21 cellular contexts compared by ENCODE assay signal in the genomic region with DNA sequence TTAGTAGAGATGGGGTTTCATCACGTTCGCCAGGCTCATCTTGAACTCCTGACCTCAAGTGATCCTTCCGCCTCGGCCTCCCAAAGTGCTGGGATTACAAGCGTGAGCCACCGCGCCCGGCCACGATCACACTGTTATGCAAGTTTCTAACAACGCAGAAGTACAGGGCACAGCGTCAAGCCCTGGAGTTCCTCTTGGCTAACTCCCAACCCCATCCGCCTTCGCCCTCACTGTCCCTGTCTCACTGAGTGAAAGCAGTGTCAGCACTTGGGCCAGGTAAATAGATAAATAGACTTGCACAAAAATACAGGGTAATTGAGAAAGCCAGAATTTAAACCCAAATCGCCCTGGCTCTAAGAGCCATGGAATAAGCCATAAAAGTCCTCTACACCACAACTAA.
DNase-seq lines count a peak whose midpoint lies in the region; ATAC-seq, FAIRE-seq and TF ChIP-seq lines count a peak whose summit lies in the region.
"Had no signal": no experiment of that assay in that cellular context is flagged by ENCODE, and none has a peak within 500 bp of the region (broad histone marks: within the 10 kb centered on the region; RNA-seq: fewer than 3 reads in every experiment).

No MANE protein-coding gene starts in this region.

- POLR2A ChIA-PET in HepG2 (lab: Yijun Ruan, JAX): no interaction called here

- no peak for FAIRE-seq in HepG2 (lab: Jason Lieb, UNC)
- FAIRE-seq: A549, GM12892, GM18507 had no signal

- CTCF ChIA-PET in HepG2 (lab: Yijun Ruan, JAX; ENCODE audit: low intra/inter-chr PET ratio, low total read pairs): no interaction called here

- H3K9me3 Mint-ChIP-seq in endothelial cell (ENCODE audit: unreplicated experiment): no peaks in the 10 kb centered on the region
- H3K9me3 Mint-ChIP-seq: CD4-positive, alpha-beta T cell had no signal

- H3K4me1 ChIP-seq in liver (ENCODE audit: control insufficient read depth in 4 of 4, insufficient read depth in 4 of 4, low read length in 3 of 4): peaks cover 1 to 9% (median 9%) of the 10 kb centered on the region in 4 donors
- H3K4me1 ChIP-seq in HepG2 (ENCODE audit: insufficient read depth, low read length): no peaks in the 10 kb centered on the region
- H3K4me1 ChIP-seq: A549 had no signal

- intact Hi-C loops in HepG2 (cut with micrococcal nuclease; ENCODE audit: unreplicated experiment): loop anchor here (5.0 kb wide), 1 partner anchor 267 kb away; no protein-coding TSS in a partner anchor
- intact Hi-C loops in posterior vena cava (cut with DNase I): no loop called here

- no peak overlapping the region for H2AFZ ChIP-seq in HepG2 (ENCODE audit: low read length)

- H3K36me3 Mint-ChIP-seq in endothelial cell (ENCODE audit: low read depth, unreplicated experiment): peaks cover 26% of the 10 kb centered on the region

- no peak for ATAC-seq in HepG2
- no peak for ATAC-seq in HG03045 (IDR thresholded peaks at IDR 0.05; ENCODE audit: unreplicated experiment)
- ATAC-seq: A549, HCT116 had no signal

- H3K9me3 ChIP-seq in liver (ENCODE audit: control insufficient read depth in 4 of 4, low read length in 3 of 4) (no peaks in the 10 kb centered on the region), HepG2 (ENCODE audit: low read length) (no peaks in the 10 kb centered on the region)
- H3K9me3 ChIP-seq: A549 had no signal

- no peak overlapping the region for H3K4me2 ChIP-seq in HepG2 (ENCODE audit: low read depth, low read length)
- H3K4me2 ChIP-seq: A549 had no signal

- H3K4me3 ChIP-seq in liver (ENCODE audit: low read depth in 1 of 3, low read length in 3 of 3) (no peak overlapping the region), HepG2 (replicated peaks in 1 of 3; ENCODE audit: insufficient read depth in 1 of 3, low read depth in 2 of 3, low read length in 3 of 3) (no peak overlapping the region)
- H3K4me3 ChIP-seq: A549 had no signal

- TF ChIP-seq EP300 in HepG2 (IDR thresholded peaks at IDR 0.05; ENCODE audit: low read depth in 2 of 2, low read length in 2 of 2) (no peak), HepG2 (CRISPR knock-in tag; IDR thresholded peaks at IDR 0.05; ENCODE audit: borderline replicate concordance) (no peak)

- H3K27me3 Mint-ChIP-seq in endothelial cell (ENCODE audit: unreplicated experiment): no peaks in the 10 kb centered on the region
- H3K27me3 Mint-ChIP-seq: CD4-positive, alpha-beta T cell had no signal

- in situ Hi-C loops in HepG2 (cut with HindIII; ENCODE audit: extremely low pct_ligation_motif_present, low pct_unique_long_range_greater_than_20kb): loop anchor here (25.0 kb wide), 1 partner anchor 277 kb away; no protein-coding TSS in a partner anchor

- WGBS in liver: 40% methylated on average over 14 of the region's 14 CpGs
- 97% methylated on average over 14 of the region's 14 CpGs for WGBS in HepG2 (ENCODE audit: low lambda C conversion rate)

- H3K36me3 ChIP-seq in liver (ENCODE audit: control insufficient read depth in 4 of 4, insufficient read depth in 3 of 4, low read depth in 1 of 4, low read length in 3 of 4) (peaks cover 5 to 55% (median 33%) of the 10 kb centered on the region in 4 donors), HepG2 (replicated peaks in 1 of 2; ENCODE audit: control insufficient read depth in 1 of 2, insufficient read depth in 2 of 2, low read length in 2 of 2) (peaks cover 1 to 12% of the 10 kb centered on the region in 2 experiments; a peak in 3 of 5 replicates)

- no peak overlapping the region for H3K4me3 Mint-ChIP-seq in endothelial cell (ENCODE audit: unreplicated experiment)
- H3K4me3 Mint-ChIP-seq: CD4-positive, alpha-beta T cell; HFFc6 had no signal

- no peaks in the 10 kb centered on the region for H4K20me1 ChIP-seq in HepG2 (ENCODE audit: insufficient read depth, low read length)

- H3K27ac Mint-ChIP-seq in endothelial cell (ENCODE audit: unreplicated experiment): peak overlapping the region; percentile 27
- H3K27ac Mint-ChIP-seq: CD4-positive, alpha-beta T cell; HFFc6 had no signal

- no peak overlapping the region for H3K9ac ChIP-seq in liver (ENCODE audit: low read depth in 1 of 2, low read length in 2 of 2)
- no peak overlapping the region for H3K9ac ChIP-seq in HepG2 (ENCODE audit: insufficient read depth, low read depth, low read length)

- DNase-seq in HepG2 (ENCODE audit: low spot score) (no peak), endothelial cell (ENCODE audit: low spot score) (no peak), posterior vena cava (ENCODE audit: low spot score) (peak; percentile 80), foreskin melanocyte (no peak)
- no peak for DNase-seq in activated CD4-positive, CD25-positive, alpha-beta regulatory T cell (lab: John Stamatoyannopoulos, UW)
- DNase-seq: AML-193; CD4-positive, alpha-beta T cell; DMS153; DMS79; GDM1; GOT3; H7; HFFc6 had no signal

- H3K27ac ChIP-seq in liver (ENCODE audit: low read depth in 1 of 2, low read length in 2 of 2) (no peak overlapping the region), HepG2 (ENCODE audit: extremely low read length, insufficient read depth, low read length) (no peak overlapping the region)
- H3K27ac ChIP-seq: 22Rv1, A549, C4-2B had no signal

- TF ChIP-seq RAD21 in liver (IDR thresholded peaks at IDR 0.05): peak; percentile 62 to 72
- no peak for TF ChIP-seq RAD21 in HepG2 (CRISPR knock-in tag; IDR thresholded peaks at IDR 0.05)

- H3K79me2 ChIP-seq in HepG2 (ENCODE audit: insufficient read depth, low read length): no peaks in the 10 kb centered on the region

- H3K4me1 Mint-ChIP-seq in endothelial cell (ENCODE audit: unreplicated experiment): peaks cover 15% of the 10 kb centered on the region

- TF ChIP-seq POLR2A in HepG2 (IDR thresholded peaks at IDR 0.05; ENCODE audit: insufficient read depth in 1 of 2, low read depth in 2 of 2, low read length in 2 of 2): no peak

- no TSS peak for BruUV-seq in HepG2 (replicated peaks; lab: Mats Ljungman, UMichigan)

- TF ChIP-seq CTCF in liver (IDR thresholded peaks at IDR 0.05; ENCODE audit: low read depth, low read length, missing input control): no peak
- no peak for TF ChIP-seq CTCF in HepG2 (CRISPR knock-in tag; IDR thresholded peaks at IDR 0.05)
- no peak for TF ChIP-seq CTCF in endothelial cell (IDR thresholded peaks at IDR 0.05; ENCODE audit: unreplicated experiment)

- no peaks in the 10 kb centered on the region for H3K27me3 ChIP-seq in liver (ENCODE audit: control insufficient read depth in 4 of 4, insufficient read depth in 4 of 4, low read length in 3 of 4)
- H3K27me3 ChIP-seq in HepG2 (ENCODE audit: control insufficient read depth in 1 of 2, insufficient read depth in 2 of 2, low read length in 2 of 2): no peaks in the 10 kb centered on the region

TF ChIP-seq in liver, 16 proteins besides CTCF, POLR2A, EP300 and RAD21 (continues in another document):
- TF ChIP-seq, protein P1, sequence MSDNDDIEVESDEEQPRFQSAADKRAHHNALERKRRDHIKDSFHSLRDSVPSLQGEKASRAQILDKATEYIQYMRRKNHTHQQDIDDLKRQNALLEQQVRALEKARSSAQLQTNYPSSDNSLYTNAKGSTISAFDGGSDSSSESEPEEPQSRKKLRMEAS (IDR thresholded peaks at IDR 0.05): peak; percentile 71
- TF ChIP-seq, protein P2, sequence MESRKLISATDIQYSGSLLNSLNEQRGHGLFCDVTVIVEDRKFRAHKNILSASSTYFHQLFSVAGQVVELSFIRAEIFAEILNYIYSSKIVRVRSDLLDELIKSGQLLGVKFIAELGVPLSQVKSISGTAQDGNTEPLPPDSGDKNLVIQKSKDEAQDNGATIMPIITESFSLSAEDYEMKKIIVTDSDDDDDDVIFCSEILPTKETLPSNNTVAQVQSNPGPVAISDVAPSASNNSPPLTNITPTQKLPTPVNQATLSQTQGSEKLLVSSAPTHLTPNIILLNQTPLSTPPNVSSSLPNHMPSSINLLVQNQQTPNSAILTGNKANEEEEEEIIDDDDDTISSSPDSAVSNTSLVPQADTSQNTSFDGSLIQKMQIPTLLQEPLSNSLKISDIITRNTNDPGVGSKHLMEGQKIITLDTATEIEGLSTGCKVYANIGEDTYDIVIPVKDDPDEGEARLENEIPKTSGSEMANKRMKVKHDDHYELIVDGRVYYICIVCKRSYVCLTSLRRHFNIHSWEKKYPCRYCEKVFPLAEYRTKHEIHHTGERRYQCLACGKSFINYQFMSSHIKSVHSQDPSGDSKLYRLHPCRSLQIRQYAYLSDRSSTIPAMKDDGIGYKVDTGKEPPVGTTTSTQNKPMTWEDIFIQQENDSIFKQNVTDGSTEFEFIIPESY (IDR thresholded peaks at IDR 0.05): peak; percentile 59
- peak; percentile 56 for TF ChIP-seq YY1 (IDR thresholded peaks at IDR 0.05)
- peak; percentile 70 for TF ChIP-seq FOXA1 (IDR thresholded peaks at IDR 0.05)

TF ChIP-seq in HepG2, 621 proteins besides CTCF, POLR2A, EP300 and RAD21 (continues in another document):
- TF ChIP-seq SNAI1 (CRISPR knock-in tag; IDR thresholded peaks at IDR 0.05; ENCODE audit: borderline replicate concordance): no peak
- no peak for TF ChIP-seq JARID2 (CRISPR knock-in tag; IDR thresholded peaks at IDR 0.05; ENCODE audit: insufficient replicate concordance)
- TF ChIP-seq, protein P3, sequence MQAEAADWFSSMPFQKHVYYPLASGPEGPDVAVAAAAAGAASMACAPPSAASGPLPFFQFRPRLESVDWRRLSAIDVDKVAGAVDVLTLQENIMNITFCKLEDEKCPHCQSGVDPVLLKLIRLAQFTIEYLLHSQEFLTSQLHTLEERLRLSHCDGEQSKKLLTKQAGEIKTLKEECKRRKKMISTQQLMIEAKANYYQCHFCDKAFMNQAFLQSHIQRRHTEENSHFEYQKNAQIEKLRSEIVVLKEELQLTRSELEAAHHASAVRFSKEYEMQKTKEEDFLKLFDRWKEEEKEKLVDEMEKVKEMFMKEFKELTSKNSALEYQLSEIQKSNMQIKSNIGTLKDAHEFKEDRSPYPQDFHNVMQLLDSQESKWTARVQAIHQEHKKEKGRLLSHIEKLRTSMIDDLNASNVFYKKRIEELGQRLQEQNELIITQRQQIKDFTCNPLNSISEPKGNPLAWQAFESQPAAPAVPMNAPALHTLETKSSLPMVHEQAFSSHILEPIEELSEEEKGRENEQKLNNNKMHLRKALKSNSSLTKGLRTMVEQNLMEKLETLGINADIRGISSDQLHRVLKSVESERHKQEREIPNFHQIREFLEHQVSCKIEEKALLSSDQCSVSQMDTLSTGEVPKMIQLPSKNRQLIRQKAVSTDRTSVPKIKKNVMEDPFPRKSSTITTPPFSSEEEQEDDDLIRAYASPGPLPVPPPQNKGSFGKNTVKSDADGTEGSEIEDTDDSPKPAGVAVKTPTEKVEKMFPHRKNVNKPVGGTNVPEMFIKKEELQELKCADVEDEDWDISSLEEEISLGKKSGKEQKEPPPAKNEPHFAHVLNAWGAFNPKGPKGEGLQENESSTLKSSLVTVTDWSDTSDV (CRISPR knock-in tag; IDR thresholded peaks at IDR 0.05): no peak
- TF ChIP-seq FOSL1 (CRISPR knock-in tag; IDR thresholded peaks at IDR 0.05; ENCODE audit: borderline replicate concordance): no peak
- TF ChIP-seq PRMT3 (CRISPR knock-in tag; IDR thresholded peaks at IDR 0.05; ENCODE audit: borderline replicate concordance, low read depth): no peak
